In the genomic region with DNA sequence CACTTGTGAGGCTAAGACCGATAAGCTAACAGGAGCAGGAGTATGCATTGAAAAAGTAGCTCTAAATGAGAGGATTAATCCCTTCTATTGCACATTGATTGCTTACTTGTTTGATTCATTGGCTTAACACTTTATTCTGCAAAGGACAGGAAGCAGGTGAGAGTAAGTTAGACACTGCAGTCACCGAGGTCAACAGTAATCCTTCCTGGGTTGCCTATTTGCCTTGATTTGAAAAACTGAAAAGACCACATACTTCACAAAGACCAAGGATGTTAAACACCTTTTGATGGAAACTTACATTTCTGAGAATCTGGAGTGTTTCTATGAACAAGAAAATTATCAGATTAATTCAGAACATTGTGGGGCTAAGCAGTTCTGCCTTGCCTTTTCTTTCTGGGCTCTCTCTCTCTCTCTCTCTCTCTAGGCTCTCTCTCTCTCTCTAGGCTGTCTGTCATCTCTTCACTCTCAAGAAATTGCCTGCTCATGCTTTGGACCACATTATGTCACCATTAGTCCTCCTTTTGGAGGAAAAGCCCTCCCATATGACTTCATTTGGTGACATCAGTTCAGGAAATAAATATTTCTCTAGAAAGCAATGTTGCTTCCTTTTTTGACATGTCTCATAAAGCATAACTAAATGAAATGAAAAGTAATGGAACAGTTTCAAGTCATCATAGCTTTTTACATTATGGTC, we compare ENCODE assay signal across 1 cellular context.
TF ChIP-seq lines count a peak whose summit lies in the region.

No MANE protein-coding gene starts in this region.

TF ChIP-seq in HEK293, 187 proteins besides CTCF, POLR2A, EP300 and RAD21 (continued from another document):
- TF ChIP-seq, protein P1, sequence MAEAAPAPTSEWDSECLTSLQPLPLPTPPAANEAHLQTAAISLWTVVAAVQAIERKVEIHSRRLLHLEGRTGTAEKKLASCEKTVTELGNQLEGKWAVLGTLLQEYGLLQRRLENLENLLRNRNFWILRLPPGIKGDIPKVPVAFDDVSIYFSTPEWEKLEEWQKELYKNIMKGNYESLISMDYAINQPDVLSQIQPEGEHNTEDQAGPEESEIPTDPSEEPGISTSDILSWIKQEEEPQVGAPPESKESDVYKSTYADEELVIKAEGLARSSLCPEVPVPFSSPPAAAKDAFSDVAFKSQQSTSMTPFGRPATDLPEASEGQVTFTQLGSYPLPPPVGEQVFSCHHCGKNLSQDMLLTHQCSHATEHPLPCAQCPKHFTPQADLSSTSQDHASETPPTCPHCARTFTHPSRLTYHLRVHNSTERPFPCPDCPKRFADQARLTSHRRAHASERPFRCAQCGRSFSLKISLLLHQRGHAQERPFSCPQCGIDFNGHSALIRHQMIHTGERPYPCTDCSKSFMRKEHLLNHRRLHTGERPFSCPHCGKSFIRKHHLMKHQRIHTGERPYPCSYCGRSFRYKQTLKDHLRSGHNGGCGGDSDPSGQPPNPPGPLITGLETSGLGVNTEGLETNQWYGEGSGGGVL (tag by site-specific recombination; IDR thresholded peaks at IDR 0.05) = peak; percentile 36; the same call in 1 of the 2 replicates
- no peak for TF ChIP-seq ZNF266 (tag by site-specific recombination; IDR thresholded peaks at IDR 0.05; ENCODE audit: low read depth)
- TF ChIP-seq ZBTB48 (tag by site-specific recombination; IDR thresholded peaks at IDR 0.05) = no peak
- TF ChIP-seq ZNF501 (tag by site-specific recombination; IDR thresholded peaks at IDR 0.05) = no peak
- TF ChIP-seq ZNF529 (tag by site-specific recombination; IDR thresholded peaks at IDR 0.05; ENCODE audit: insufficient replicate concordance) = no peak
- no peak for TF ChIP-seq BCL11B (tag by site-specific recombination; IDR thresholded peaks at IDR 0.05; ENCODE audit: low read depth)
- no peak for TF ChIP-seq ZNF555 (tag by site-specific recombination; conservative IDR thresholded peaks at IDR 0.05)
- no peak for TF ChIP-seq ZNF221 (tag by site-specific recombination; IDR thresholded peaks at IDR 0.05; ENCODE audit: borderline replicate concordance)
- no peak for TF ChIP-seq ZNF184 (tag by site-specific recombination; IDR thresholded peaks at IDR 0.05)
- no peak for TF ChIP-seq ZNF140 (tag by site-specific recombination; IDR thresholded peaks at IDR 0.05)
- no peak for TF ChIP-seq ZBTB8A (tag by site-specific recombination; IDR thresholded peaks at IDR 0.05)
- TF ChIP-seq ZNF777 (tag by site-specific recombination; IDR thresholded peaks at IDR 0.05; ENCODE audit: borderline replicate concordance) = no peak
- no peak for TF ChIP-seq ZFP41 (tag by site-specific recombination; IDR thresholded peaks at IDR 0.05; ENCODE audit: borderline replicate concordance)
- TF ChIP-seq ZNF792 (tag by site-specific recombination; IDR thresholded peaks at IDR 0.05) = no peak
- TF ChIP-seq ZSCAN23 (tag by site-specific recombination; IDR thresholded peaks at IDR 0.05) = no peak
- no peak for TF ChIP-seq ZNF121 (tag by site-specific recombination; IDR thresholded peaks at IDR 0.05)
- no peak for TF ChIP-seq ZNF239 (tag by site-specific recombination; IDR thresholded peaks at IDR 0.05)
- no peak for TF ChIP-seq ZNF311 (tag by site-specific recombination; IDR thresholded peaks at IDR 0.05; ENCODE audit: borderline replicate concordance)
- no peak for TF ChIP-seq ZNF660 (tag by site-specific recombination; IDR thresholded peaks at IDR 0.05)
- TF ChIP-seq OVOL3 (tag by site-specific recombination; IDR thresholded peaks at IDR 0.05) = no peak
- no peak for TF ChIP-seq ZNF843 (tag by site-specific recombination; IDR thresholded peaks at IDR 0.05)
- TF ChIP-seq, protein P2, sequence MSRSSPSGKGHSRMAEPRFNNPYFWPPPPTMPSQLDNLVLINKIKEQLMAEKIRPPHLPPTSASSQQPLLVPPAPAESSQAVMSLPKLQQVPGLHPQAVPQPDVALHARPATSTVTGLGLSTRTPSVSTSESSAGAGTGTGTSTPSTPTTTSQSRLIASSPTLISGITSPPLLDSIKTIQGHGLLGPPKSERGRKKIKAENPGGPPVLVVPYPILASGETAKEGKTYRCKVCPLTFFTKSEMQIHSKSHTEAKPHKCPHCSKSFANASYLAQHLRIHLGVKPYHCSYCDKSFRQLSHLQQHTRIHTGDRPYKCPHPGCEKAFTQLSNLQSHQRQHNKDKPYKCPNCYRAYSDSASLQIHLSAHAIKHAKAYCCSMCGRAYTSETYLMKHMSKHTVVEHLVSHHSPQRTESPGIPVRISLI (tag by site-specific recombination; IDR thresholded peaks at IDR 0.05) = no peak
- TF ChIP-seq ZNF626 (tag by site-specific recombination; IDR thresholded peaks at IDR 0.05) = no peak
- TF ChIP-seq ZNF830 (tag by site-specific recombination; IDR thresholded peaks at IDR 0.05; ENCODE audit: low read depth) = no peak
- TF ChIP-seq ATF2 (tag by site-specific recombination; IDR thresholded peaks at IDR 0.05; ENCODE audit: low read depth) = peak; percentile 48; the same call in 1 of the 2 replicates
- no peak for TF ChIP-seq ZNF600 (tag by site-specific recombination; IDR thresholded peaks at IDR 0.05)
- TF ChIP-seq ZNF114 (tag by site-specific recombination; IDR thresholded peaks at IDR 0.05) = no peak
- TF ChIP-seq SP2 (tag by site-specific recombination; IDR thresholded peaks at IDR 0.05) = no peak
- TF ChIP-seq ZNF2 (tag by site-specific recombination; IDR thresholded peaks at IDR 0.05) = no peak
- 0 out of 2 replicates have a peak, but pooled peaks have one; percentile 23 for TF ChIP-seq KLF8 (tag by site-specific recombination; IDR thresholded peaks at IDR 0.05)
- TF ChIP-seq ZNF16 (tag by site-specific recombination; IDR thresholded peaks at IDR 0.05; ENCODE audit: low read depth) = no peak
- TF ChIP-seq ZNF175 (tag by site-specific recombination; IDR thresholded peaks at IDR 0.05) = no peak
- no peak for TF ChIP-seq OSR2 (tag by site-specific recombination; IDR thresholded peaks at IDR 0.05)
- no peak for TF ChIP-seq REPIN1 (tag by site-specific recombination; IDR thresholded peaks at IDR 0.05; ENCODE audit: low read depth)
- TF ChIP-seq ZNF335 (tag by site-specific recombination; conservative IDR thresholded peaks at IDR 0.05) = 0 out of 2 replicates have a peak, but pooled peaks have one; percentile 25
- TF ChIP-seq HOXA7 (CRISPR knock-in tag; IDR thresholded peaks at IDR 0.05; ENCODE audit: borderline replicate concordance) = no peak
- peak; percentile 24; the same call in 1 of the 2 replicates for TF ChIP-seq ZNF629 (tag by site-specific recombination; IDR thresholded peaks at IDR 0.05)
- TF ChIP-seq ZNF423 (tag by site-specific recombination; IDR thresholded peaks at IDR 0.05) = no peak
- TF ChIP-seq ZSCAN5A (tag by site-specific recombination; IDR thresholded peaks at IDR 0.05) = no peak
- TF ChIP-seq, protein P3, sequence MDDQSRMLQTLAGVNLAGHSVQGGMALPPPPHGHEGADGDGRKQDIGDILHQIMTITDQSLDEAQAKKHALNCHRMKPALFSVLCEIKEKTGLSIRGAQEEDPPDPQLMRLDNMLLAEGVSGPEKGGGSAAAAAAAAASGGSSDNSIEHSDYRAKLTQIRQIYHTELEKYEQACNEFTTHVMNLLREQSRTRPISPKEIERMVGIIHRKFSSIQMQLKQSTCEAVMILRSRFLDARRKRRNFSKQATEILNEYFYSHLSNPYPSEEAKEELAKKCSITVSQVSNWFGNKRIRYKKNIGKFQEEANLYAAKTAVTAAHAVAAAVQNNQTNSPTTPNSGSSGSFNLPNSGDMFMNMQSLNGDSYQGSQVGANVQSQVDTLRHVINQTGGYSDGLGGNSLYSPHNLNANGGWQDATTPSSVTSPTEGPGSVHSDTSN (CRISPR knock-in tag; IDR thresholded peaks at IDR 0.05) = no peak
- peak; percentile 66 for TF ChIP-seq ZBTB21 (tag by site-specific recombination; IDR thresholded peaks at IDR 0.05)
- TF ChIP-seq ZNF514 (tag by site-specific recombination; IDR thresholded peaks at IDR 0.05) = no peak
- no peak for TF ChIP-seq SALL2 (tag by site-specific recombination; IDR thresholded peaks at IDR 0.05; ENCODE audit: borderline replicate concordance)
- TF ChIP-seq WT1 (tag by site-specific recombination; IDR thresholded peaks at IDR 0.05) = no peak
- no peak for TF ChIP-seq GFI1B (tag by site-specific recombination; IDR thresholded peaks at IDR 0.05)
- no peak for TF ChIP-seq ZNF837 (tag by site-specific recombination; IDR thresholded peaks at IDR 0.05)
- TF ChIP-seq ZSCAN16 (tag by site-specific recombination; IDR thresholded peaks at IDR 0.05) = no peak
- TF ChIP-seq, protein P4, sequence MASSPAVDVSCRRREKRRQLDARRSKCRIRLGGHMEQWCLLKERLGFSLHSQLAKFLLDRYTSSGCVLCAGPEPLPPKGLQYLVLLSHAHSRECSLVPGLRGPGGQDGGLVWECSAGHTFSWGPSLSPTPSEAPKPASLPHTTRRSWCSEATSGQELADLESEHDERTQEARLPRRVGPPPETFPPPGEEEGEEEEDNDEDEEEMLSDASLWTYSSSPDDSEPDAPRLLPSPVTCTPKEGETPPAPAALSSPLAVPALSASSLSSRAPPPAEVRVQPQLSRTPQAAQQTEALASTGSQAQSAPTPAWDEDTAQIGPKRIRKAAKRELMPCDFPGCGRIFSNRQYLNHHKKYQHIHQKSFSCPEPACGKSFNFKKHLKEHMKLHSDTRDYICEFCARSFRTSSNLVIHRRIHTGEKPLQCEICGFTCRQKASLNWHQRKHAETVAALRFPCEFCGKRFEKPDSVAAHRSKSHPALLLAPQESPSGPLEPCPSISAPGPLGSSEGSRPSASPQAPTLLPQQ (tag by site-specific recombination; IDR thresholded peaks at IDR 0.05) = peak; percentile 64; the same call in 1 of the 2 replicates
- TF ChIP-seq, protein P5, sequence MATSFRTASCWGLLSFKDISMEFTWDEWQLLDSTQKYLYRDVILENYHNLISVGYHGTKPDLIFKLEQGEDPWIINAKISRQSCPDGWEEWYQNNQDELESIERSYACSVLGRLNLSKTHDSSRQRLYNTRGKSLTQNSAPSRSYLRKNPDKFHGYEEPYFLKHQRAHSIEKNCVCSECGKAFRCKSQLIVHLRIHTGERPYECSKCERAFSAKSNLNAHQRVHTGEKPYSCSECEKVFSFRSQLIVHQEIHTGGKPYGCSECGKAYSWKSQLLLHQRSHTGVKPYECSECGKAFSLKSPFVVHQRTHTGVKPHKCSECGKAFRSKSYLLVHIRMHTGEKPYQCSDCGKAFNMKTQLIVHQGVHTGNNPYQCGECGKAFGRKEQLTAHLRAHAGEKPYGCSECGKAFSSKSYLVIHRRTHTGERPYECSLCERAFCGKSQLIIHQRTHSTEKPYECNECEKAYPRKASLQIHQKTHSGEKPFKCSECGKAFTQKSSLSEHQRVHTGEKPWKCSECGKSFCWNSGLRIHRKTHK (tag by site-specific recombination; IDR thresholded peaks at IDR 0.05) = no peak
